9 cellular contexts compared by ENCODE assay signal in the genomic region with DNA sequence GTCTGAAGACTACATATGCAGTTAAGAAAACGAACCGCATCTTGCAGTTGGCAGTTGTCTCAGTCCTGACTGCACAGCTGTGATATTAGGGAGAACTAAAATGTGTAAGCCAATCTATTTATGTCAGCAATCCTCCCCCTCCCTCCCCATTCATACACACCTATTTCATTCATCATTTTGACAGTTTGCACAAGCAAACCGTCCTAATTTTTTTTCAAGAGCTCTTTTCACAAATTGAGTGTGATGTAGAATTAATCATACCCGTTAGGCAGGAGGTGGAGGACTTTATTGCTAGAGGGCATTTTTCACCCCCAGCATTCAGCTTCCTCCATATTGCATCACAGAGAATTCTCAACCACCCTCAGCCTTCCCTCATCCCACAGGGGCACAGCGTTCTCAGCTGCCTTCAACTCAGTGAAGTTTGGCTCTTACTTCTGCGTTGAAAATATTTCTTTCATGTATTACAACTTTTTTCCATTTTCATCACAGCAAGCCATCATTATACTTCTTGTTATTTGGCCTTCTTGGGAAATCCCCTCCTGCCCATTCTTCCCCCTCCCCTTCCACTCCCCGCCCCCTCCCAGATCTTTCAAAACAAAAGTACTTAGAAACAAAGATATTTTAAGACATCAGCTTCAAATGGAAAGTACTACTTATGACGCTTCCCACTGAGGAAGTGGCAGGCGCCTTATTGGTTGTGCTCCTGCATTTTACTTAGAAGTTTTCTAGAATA. TPM values are rescaled to one million over a fixed set of nuclear protein-coding genes. Genes with fewer than 3 reads are reported as not detected.
A peak's percentile ranks its signal among the peaks of the same experiment; 100 is the strongest.
DNase-seq lines count a peak whose midpoint lies in the region; ATAC-seq, FAIRE-seq and TF ChIP-seq lines count a peak whose summit lies in the region.
"Had no signal": no experiment of that assay in that cellular context is flagged by ENCODE, and none has a peak within 500 bp of the region (broad histone marks: within the 10 kb centered on the region; RNA-seq: fewer than 3 reads in every experiment).

No MANE protein-coding gene starts in this region.

- H3K27me3 ChIP-seq in pancreas: no peaks in the 10 kb centered on the region
- H3K27me3 ChIP-seq in aorta (ENCODE audit: control insufficient read depth in 1 of 2, insufficient read depth in 2 of 2, low read length in 1 of 2): no peaks in the 10 kb centered on the region

- H3K9me3 Mint-ChIP-seq in CD14-positive monocyte (no peaks in the 10 kb centered on the region), chondrocyte (ENCODE audit: low read depth) (no peaks in the 10 kb centered on the region)

- peak; percentile 65 for ATAC-seq in GM21515 (IDR thresholded peaks at IDR 0.05; ENCODE audit: unreplicated experiment)
- ATAC-seq in activated CD4-positive, CD25-positive, alpha-beta regulatory T cell treated with anti-CD3 and anti-CD28 coated beads, Interleukin-2, amount 50 U/mL, for 24 hours: peak; percentile 67 to 69
- peak in 3 of 4 donors; percentile 50 to 82 (median 71) for ATAC-seq in pancreas
- ATAC-seq in aorta (ENCODE audit: low FRiP score): peak; percentile 86

- TF ChIP-seq CTCF in CD14-positive monocyte (IDR thresholded peaks at IDR 0.05) (no peak), chondrocyte (IDR thresholded peaks at IDR 0.05) (no peak), pancreas (IDR thresholded peaks at IDR 0.05) (no peak)

- H3K27ac Mint-ChIP-seq in CD14-positive monocyte (peak overlapping the region; percentile 90 to 99 (median 98)), chondrocyte (ENCODE audit: unreplicated experiment) (peak overlapping the region; percentile 73)

- intact Hi-C loops in CD14-positive monocyte (cut with micrococcal nuclease) (loop anchor here in 1 of 2 donors (5.0 kb wide), 1 partner anchor 104 kb away; no protein-coding TSS in a partner anchor), pancreas (cut with DNase I) (no loop called here), aorta (cut with DNase I) (loop anchor here in 1 of 2 donors (10.0 kb wide), 1 partner anchor 77 kb away; no protein-coding TSS in a partner anchor)

- no peaks in the 10 kb centered on the region for H3K27me3 Mint-ChIP-seq in CD14-positive monocyte (ENCODE audit: low read depth in 3 of 3)
- H3K27me3 Mint-ChIP-seq in chondrocyte (ENCODE audit: low read depth): no peaks in the 10 kb centered on the region

- peak overlapping the region; percentile 71 to 74 for H3K4me3 Mint-ChIP-seq in CD14-positive monocyte
- no peak overlapping the region for H3K4me3 Mint-ChIP-seq in chondrocyte (ENCODE audit: unreplicated experiment)

- DNase-seq in CD14-positive monocyte (ENCODE audit: low spot score) (peak; percentile 75), LHCN-M2 (ENCODE audit: low read depth) (peak; percentile 69), chondrocyte (ENCODE audit: low spot score) (no peak), pancreas (peak in 1 of 6 donors; percentile 27), aorta (peak; percentile 57 to 81), HuH-7 (ENCODE audit: low spot score) (no peak)

- H3K4me1 Mint-ChIP-seq in CD14-positive monocyte: peaks cover 24% of the 10 kb centered on the region
- peaks cover 17% of the 10 kb centered on the region for H3K4me1 Mint-ChIP-seq in chondrocyte (ENCODE audit: low read depth)

- no peaks in the 10 kb centered on the region for H3K36me3 ChIP-seq in pancreas
- H3K36me3 ChIP-seq in aorta (ENCODE audit: control insufficient read depth in 1 of 2, insufficient read depth in 2 of 2, low read length in 1 of 2): no peaks in the 10 kb centered on the region

- H3K4me1 ChIP-seq in pancreas: no peaks in the 10 kb centered on the region
- peaks cover 0 to 2% of the 10 kb centered on the region in 2 donors for H3K4me1 ChIP-seq in aorta (ENCODE audit: control insufficient read depth in 1 of 2, insufficient read depth in 2 of 2, low read length in 2 of 2)

- WGBS in pancreas, 2 donors: 29 to 38% methylated on average over 9 of the region's 9 CpGs
- 6% methylated on average over 9 of the region's 9 CpGs for WGBS in aorta, 2 donors

- peak overlapping the region in 2 of 4 donors; percentile 18 to 20 for H3K27ac ChIP-seq in pancreas
- H3K27ac ChIP-seq in aorta (ENCODE audit: low read depth in 1 of 2, low read length in 2 of 2): peak overlapping the region in 1 of 2 donors; percentile 86

- no peak for FAIRE-seq in pancreas (lab: Jason Lieb, UNC)

- no peaks in the 10 kb centered on the region for H3K9me3 ChIP-seq in pancreas
- H3K9me3 ChIP-seq in aorta (ENCODE audit: control insufficient read depth, low read length): no peaks in the 10 kb centered on the region

- H3K4me3 ChIP-seq in pancreas: no peak overlapping the region
- peak overlapping the region in 1 of 2 donors; percentile 24 for H3K4me3 ChIP-seq in aorta (ENCODE audit: low read length in 2 of 2)

- no peaks in the 10 kb centered on the region for H3K36me3 Mint-ChIP-seq in CD14-positive monocyte
- H3K36me3 Mint-ChIP-seq in chondrocyte (ENCODE audit: low read depth): no peaks in the 10 kb centered on the region

RNA-seq across cellular contexts. Expression of a gene that starts 37.5 kb away (rescaled TPM):
- polyA plus RNA-seq in CD14-positive monocyte (not detected), pancreas (not detected), aorta (not detected)
- total RNA-seq in LHCN-M2 (2014; rRNA removed) (not detected in 2 replicates), chondrocyte (not detected in 3 replicates), pancreas (not detected), aorta (not detected)
- polyA plus RNA-seq in LHCN-M2 (2012): not detected
- total RNA-seq: urinary bladder had no signal
- polyA plus RNA-seq: urinary bladder had no signal

Comparison
In these comparisons a context has a peak if more than half of its experiments do, and no peak if none do; other contexts are left out.
1. DNase-seq: peak in CD14-positive monocyte (single experiment), LHCN-M2 (single experiment) and aorta (2 of 2); none in chondrocyte (single experiment) and HuH-7 (single experiment).
2. Peak in every context shown above with its lines, with median percentiles within 50 percentile points of each other: ATAC-seq.